ENCODE assay signal across 29 cellular contexts in genomic region chr1:219342836-219343235, GRCh38.
"Had no signal": no experiment of that assay in that cellular context is flagged by ENCODE, and none has a peak within 500 bp of the region (broad histone marks: within the 10 kb centered on the region; RNA-seq: fewer than 3 reads in every experiment).

No MANE protein-coding gene starts in this region.

- H3K27me3 ChIP-seq: adrenal gland, body of pancreas, colonic mucosa had no signal

- ATAC-seq: activated CD4-positive, CD25-positive, alpha-beta regulatory T cell treated with anti-CD3 and anti-CD28 coated beads, Interleukin-2, amount 50 U/mL, for 24 hours; activated CD8-positive, alpha-beta T cell treated with anti-CD3 and anti-CD28 coated beads for 36 hours; activated naive CD8-positive, alpha-beta T cell treated with anti-CD3 and anti-CD28 coated beads, Interleukin-2, amount 50 U/mL, for 24 hours; activated T-cell treated with anti-CD3 and anti-CD28 coated beads, Interleukin-2, amount 50 U/mL, for 4 hours; activated T-helper 17 cell treated with anti-CD3 and anti-CD28 coated beads, Interleukin-2, amount 50 U/mL, for 72 hours; body of pancreas; esophagus mucosa; T-helper 17 cell had no signal

- DNase-seq: activated B cell treated with CpG ODN at 0.5 μM for 24 hours; activated CD4-positive, alpha-beta T cell treated with anti-CD3 and anti-CD28 coated beads for 48 hours; activated CD4-positive, alpha-beta T cell treated with anti-CD3 and anti-CD28 coated beads, Interleukin-2, amount 50 U/mL, for 1 hour; activated CD4-positive, alpha-beta T cell treated with anti-CD3 and anti-CD28 coated beads, Interleukin-2, amount 50 U/mL, for 48 hours; activated CD8-positive, alpha-beta memory T cell treated with anti-CD3 and anti-CD28 coated beads for 24 hours; activated CD8-positive, alpha-beta T cell treated with anti-CD3 and anti-CD28 coated beads for 36 hours; activated effector memory CD4-positive, alpha-beta T cell treated with Interleukin-2 at 50 U/mL for 16 hours; activated gamma-delta T cell treated with Interleukin-2 at 50 U/mL for 16 hours; activated naive CD4-positive, alpha-beta T cell treated with anti-CD3 and anti-CD28 coated beads, Interleukin-2, amount 50 U/mL, for 16 hours; activated naive CD4-positive, alpha-beta T cell treated with Interleukin-2 at 50 U/mL for 16 hours; activated naive CD8-positive, alpha-beta T cell treated with anti-CD3 and anti-CD28 coated beads, Interleukin-2, amount 50 U/mL, for 24 hours; activated T-cell treated with anti-CD3 and anti-CD28 coated beads, Interleukin-2, amount 50 U/mL, for 4 hours; adrenal gland; amygdala; aorta; body of pancreas; caudate nucleus; colonic mucosa; effector CD8-positive, alpha-beta T cell; head of caudate nucleus; T-helper 1 cell; T-helper 17 cell had no signal

- H3K27me3 Mint-ChIP-seq: activated B cell treated with CpG ODN at 0.5 μM for 24 hours; activated CD8-positive, alpha-beta T cell treated with anti-CD3 and anti-CD28 coated beads for 36 hours; activated naive CD8-positive, alpha-beta T cell; activated naive CD8-positive, alpha-beta T cell treated with anti-CD3 and anti-CD28 coated beads, Interleukin-2, amount 50 U/mL, for 24 hours; activated T-helper 17 cell treated with anti-CD3 and anti-CD28 coated beads, Interleukin-2, amount 50 U/mL, for 72 hours; T-helper 17 cell had no signal

- H3K4me3 Mint-ChIP-seq: activated B cell treated with CpG ODN at 0.5 μM for 24 hours; activated CD8-positive, alpha-beta T cell treated with anti-CD3 and anti-CD28 coated beads for 36 hours; activated naive CD8-positive, alpha-beta T cell; activated naive CD8-positive, alpha-beta T cell treated with anti-CD3 and anti-CD28 coated beads, Interleukin-2, amount 50 U/mL, for 24 hours; activated T-cell treated with anti-CD3 and anti-CD28 coated beads, Interleukin-2, amount 50 U/mL, for 4 hours; activated T-helper 17 cell treated with anti-CD3 and anti-CD28 coated beads, Interleukin-2, amount 50 U/mL, for 72 hours; T-helper 17 cell; T-helper 2 cell treated with Interferon-gamma antibody and Interleukin-4, amounts not matched to agents 5 μg/mL and 100 μg/mL, for 36 hours had no signal

- H3K27ac Mint-ChIP-seq: activated B cell treated with CpG ODN at 0.5 μM for 24 hours; activated CD8-positive, alpha-beta T cell treated with anti-CD3 and anti-CD28 coated beads for 36 hours; activated naive CD8-positive, alpha-beta T cell; activated naive CD8-positive, alpha-beta T cell treated with anti-CD3 and anti-CD28 coated beads, Interleukin-2, amount 50 U/mL, for 24 hours; activated T-helper 17 cell treated with anti-CD3 and anti-CD28 coated beads, Interleukin-2, amount 50 U/mL, for 72 hours; T-helper 17 cell; T-helper 2 cell treated with Interferon-gamma antibody and Interleukin-4, amounts not matched to agents 5 μg/mL and 100 μg/mL, for 36 hours had no signal

- H3K9me3 ChIP-seq: adrenal gland, body of pancreas, colonic mucosa had no signal

- H3K36me3 ChIP-seq: adrenal gland, colonic mucosa had no signal

- FAIRE-seq: frontal cortex had no signal

- H3K4me1 Mint-ChIP-seq: activated B cell treated with CpG ODN at 0.5 μM for 24 hours; activated naive CD8-positive, alpha-beta T cell treated with anti-CD3 and anti-CD28 coated beads, Interleukin-2, amount 50 U/mL, for 24 hours; activated T-helper 17 cell treated with anti-CD3 and anti-CD28 coated beads, Interleukin-2, amount 50 U/mL, for 72 hours; T-helper 17 cell had no signal

- H3K27ac ChIP-seq: adrenal gland, body of pancreas, colonic mucosa, VCaP had no signal

- H3K4me3 ChIP-seq: adrenal gland, body of pancreas, colonic mucosa had no signal

- H3K4me1 ChIP-seq: adrenal gland, colonic mucosa had no signal
